ENCODE assay signal across 18 cellular contexts in genomic region chr14:87830443-87831096, GRCh38.
DNase-seq lines count a peak whose midpoint lies in the region; ATAC-seq and TF ChIP-seq lines count a peak whose summit lies in the region.
"Had no signal": no experiment of that assay in that cellular context is flagged by ENCODE, and none has a peak within 500 bp of the region (broad histone marks: within the 10 kb centered on the region; RNA-seq: fewer than 3 reads in every experiment).

No MANE protein-coding gene starts in this region.

- TF ChIP-seq POLR2A in heart left ventricle (IDR thresholded peaks at IDR 0.05) (no peak), thyroid gland (IDR thresholded peaks at IDR 0.05) (no peak)

- no peak for ATAC-seq in heart left ventricle
- ATAC-seq in left cardiac atrium: no peak
- no peak for ATAC-seq in GM18868 (IDR thresholded peaks at IDR 0.05; ENCODE audit: unreplicated experiment)
- no peak for ATAC-seq in HG03175 (IDR thresholded peaks at IDR 0.05; ENCODE audit: unreplicated experiment)
- ATAC-seq: PC-3 had no signal

- no peak for TF ChIP-seq CTCF in heart left ventricle (IDR thresholded peaks at IDR 0.05)
- no peak for TF ChIP-seq CTCF in thyroid gland (IDR thresholded peaks at IDR 0.05)

- H2AFZ ChIP-seq in Karpas-422 (ENCODE audit: low read length): peak overlapping the region; percentile 24

- peaks cover 0 to 13% (median 0%) of the 10 kb centered on the region in 12 donors for H3K4me1 ChIP-seq in heart left ventricle
- H3K4me1 ChIP-seq in Karpas-422 (ENCODE audit: low read length): peaks cover 9% of the 10 kb centered on the region
- H3K4me1 ChIP-seq in thyroid gland: peaks cover 17% of the 10 kb centered on the region in 2 donors
- H3K4me1 ChIP-seq: SJCRH30 had no signal

- H3K9me3 ChIP-seq in heart left ventricle (peaks cover 0 to 5% (median 0%) of the 10 kb centered on the region in 12 donors), Karpas-422 (ENCODE audit: low read length) (no peaks in the 10 kb centered on the region), thyroid gland (no peaks in the 10 kb centered on the region)
- H3K9me3 ChIP-seq: BLaER1 treated with 17β-estradiol and CSF1 and Interleukin-3, amounts not matched to agents 10 nM and 100 nM; SJCRH30 had no signal

- intact Hi-C loops in heart left ventricle (cut with DNase I) (loop anchor here in 1 of 10 donors (2.0 kb wide), 1 partner anchor 42 kb away; no protein-coding TSS in a partner anchor), left cardiac atrium (cut with DNase I) (no loop called here), thyroid gland (cut with DNase I) (no loop called here), posterior vena cava (cut with DNase I) (no loop called here)

- H4K20me1 ChIP-seq in Karpas-422 (ENCODE audit: insufficient read depth, low read depth, low read length): no peaks in the 10 kb centered on the region
- H4K20me1 ChIP-seq: BLaER1 treated with 17β-estradiol and CSF1 and Interleukin-3, amounts not matched to agents 10 nM and 100 nM had no signal

- H3K79me2 ChIP-seq in Karpas-422 (ENCODE audit: low read length): no peaks in the 10 kb centered on the region

- DNase-seq in heart left ventricle (no peak), left cardiac atrium (no peak), Karpas-422 (no peak), iPS DF 4.7 (ENCODE audit: extremely low read depth, low spot score) (peak; percentile 14), thyroid gland (no peak), posterior vena cava (ENCODE audit: low spot score) (no peak)
- DNase-seq: CD8-positive, alpha-beta memory T cell; DND-41; NCI-H187; NCI-H2171; NCI-H446; NCI-H748 treated with DMSO at 0.1 percent for 48 hours; PC-3; SJCRH30 had no signal

- H3K27ac ChIP-seq in heart left ventricle (peak overlapping the region in 7 of 12 donors; percentile 25 to 59 (median 35)), Karpas-422 (ENCODE audit: low read length) (no peak overlapping the region), thyroid gland (peak overlapping the region; percentile 31 to 85 (median 60))
- H3K27ac ChIP-seq: BLaER1 treated with 17β-estradiol and CSF1 and Interleukin-3, amounts not matched to agents 10 nM and 100 nM; RWPE1; SJCRH30 had no signal

- H3K36me3 ChIP-seq in heart left ventricle: no peaks in the 10 kb centered on the region
- peaks cover 3% of the 10 kb centered on the region; the same call in 1 of the 2 replicates for H3K36me3 ChIP-seq in Karpas-422 (ENCODE audit: insufficient read depth, low read length)
- no peaks in the 10 kb centered on the region for H3K36me3 ChIP-seq in thyroid gland
- H3K36me3 ChIP-seq: BLaER1 treated with 17β-estradiol and CSF1 and Interleukin-3, amounts not matched to agents 10 nM and 100 nM; SJCRH30 had no signal

- H3K27me3 ChIP-seq in heart left ventricle: no peaks in the 10 kb centered on the region
- no peaks in the 10 kb centered on the region for H3K27me3 ChIP-seq in Karpas-422 (ENCODE audit: low read length)
- H3K27me3 ChIP-seq in thyroid gland: no peaks in the 10 kb centered on the region
- H3K27me3 ChIP-seq: BLaER1 treated with 17β-estradiol and CSF1 and Interleukin-3, amounts not matched to agents 10 nM and 100 nM; SJCRH30 had no signal

- H3K9me2 ChIP-seq in Karpas-422 (replicated peaks; ENCODE audit: insufficient read depth, low read length): no peaks in the 10 kb centered on the region

- H3K4me3 ChIP-seq in heart left ventricle (no peak overlapping the region), Karpas-422 (ENCODE audit: low read length) (no peak overlapping the region), thyroid gland (replicated peaks in 1 of 3) (no peak overlapping the region)
- H3K4me3 ChIP-seq: BLaER1 treated with 17β-estradiol and CSF1 and Interleukin-3, amounts not matched to agents 10 nM and 100 nM; SJCRH30 had no signal

- 43 to 61% (median 55%) methylated on average over 2 of the region's 2 CpGs for WGBS in heart left ventricle, 4 donors
- 27 to 36% methylated on average over 2 of the region's 2 CpGs for WGBS in thyroid gland, 2 donors

- no peak overlapping the region for H3K9ac ChIP-seq in Karpas-422 (ENCODE audit: low read length)
- H3K9ac ChIP-seq: BLaER1 treated with 17β-estradiol and CSF1 and Interleukin-3, amounts not matched to agents 10 nM and 100 nM had no signal

- no peak overlapping the region for H3K4me2 ChIP-seq in Karpas-422 (ENCODE audit: low read depth, low read length, poor library complexity, severe bottlenecking)
- H3K4me2 ChIP-seq: BLaER1 treated with 17β-estradiol and CSF1 and Interleukin-3, amounts not matched to agents 10 nM and 100 nM had no signal
